21 cellular contexts compared by ENCODE assay signal in the genomic region with DNA sequence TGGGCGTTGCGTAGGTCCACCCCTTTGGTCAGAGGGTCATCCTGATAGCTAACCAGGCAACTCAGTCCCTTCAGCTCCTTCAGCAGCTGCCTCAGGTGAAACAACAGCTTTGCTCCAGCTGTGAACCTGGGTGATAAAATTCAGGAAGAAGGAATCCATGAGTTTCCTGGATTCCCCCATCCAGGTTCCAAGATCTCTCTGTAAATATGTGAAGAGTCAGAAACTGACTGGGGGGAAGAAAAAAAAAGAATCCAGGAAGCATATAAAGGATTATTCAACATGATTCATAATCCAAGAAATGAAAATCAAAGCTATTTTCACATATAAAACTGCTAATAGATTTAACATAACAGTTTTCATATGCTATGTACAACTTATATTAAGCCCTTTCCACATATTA. TPM values are rescaled to one million over a fixed set of nuclear protein-coding genes. Genes with fewer than 3 reads are reported as not detected.
DNase-seq lines count a peak whose midpoint lies in the region; ATAC-seq and TF ChIP-seq lines count a peak whose summit lies in the region.
"Had no signal": no experiment of that assay in that cellular context is flagged by ENCODE, and none has a peak within 500 bp of the region (broad histone marks: within the 10 kb centered on the region; RNA-seq: fewer than 3 reads in every experiment).

No MANE protein-coding gene starts in this region.

- H2BK5ac ChIP-seq in trophoblast cell (ENCODE audit: low read depth, low read length, poor library complexity) = no peak overlapping the region

- no CpG with 5 or more reads among the region's 2 CpGs for WGBS in trophoblast cell (ENCODE audit: extremely low coverage, insufficient coverage, insufficient read length)

- intact Hi-C loops in PC-3 (cut with micrococcal nuclease) = no loop called here
- intact Hi-C loops in PC-9 (cut with micrococcal nuclease; ENCODE audit: unreplicated experiment) = no loop called here
- intact Hi-C loops in CD8-positive, alpha-beta T cell (cut with DNase I, micrococcal nuclease) = no loop called here

- no peak overlapping the region for H3K4me3 Mint-ChIP-seq in endothelial cell (ENCODE audit: unreplicated experiment)
- H3K4me3 Mint-ChIP-seq in CD8-positive, alpha-beta T cell = no peak overlapping the region
- H3K4me3 Mint-ChIP-seq: CD4-positive, alpha-beta memory T cell; GM23338; H9 had no signal

- H4K8ac ChIP-seq in trophoblast cell (ENCODE audit: low read depth, low read length) = no peak overlapping the region

- H2BK12ac ChIP-seq in trophoblast cell (ENCODE audit: low read length) = no peak overlapping the region

- peaks cover 29% of the 10 kb centered on the region for H3K4me1 ChIP-seq in PC-3 (ENCODE audit: insufficient read depth, low read length)
- peaks cover 21% of the 10 kb centered on the region for H3K4me1 ChIP-seq in PC-9 (replicated peaks; ENCODE audit: insufficient read depth)
- peaks cover 5% of the 10 kb centered on the region in 2 experiments for H3K4me1 ChIP-seq in trophoblast cell (ENCODE audit: control insufficient read depth in 1 of 2, insufficient read depth in 2 of 2, low read length in 2 of 2)
- no peaks in the 10 kb centered on the region for H3K4me1 ChIP-seq in CD8-positive, alpha-beta T cell (ENCODE audit: insufficient read depth, low read length)
- H3K4me1 ChIP-seq: Caco-2 had no signal

- H3K27me3 ChIP-seq in PC-3 (ENCODE audit: low read length) (no peaks in the 10 kb centered on the region), PC-9 (ENCODE audit: insufficient read depth, low read depth) (no peaks in the 10 kb centered on the region), trophoblast cell (ENCODE audit: insufficient read depth, low read length) (no peaks in the 10 kb centered on the region)
- no peaks in the 10 kb centered on the region for H3K27me3 ChIP-seq in CD8-positive, alpha-beta T cell (ENCODE audit: insufficient read depth, low read length)

- H3K36me3 ChIP-seq in PC-3 (ENCODE audit: low read depth, low read length) (peaks cover 30% of the 10 kb centered on the region), PC-9 (ENCODE audit: low read depth) (peaks cover 11% of the 10 kb centered on the region; the same call in 1 of the 2 replicates), trophoblast cell (ENCODE audit: control insufficient read depth in 1 of 2, insufficient read depth in 2 of 2, low read length in 2 of 2) (peaks cover 56 to 65% of the 10 kb centered on the region in 2 experiments)
- H3K36me3 ChIP-seq in CD8-positive, alpha-beta T cell (ENCODE audit: insufficient read depth, low read length) = peaks cover 57% of the 10 kb centered on the region

- no peaks in the 10 kb centered on the region for H3K27me3 Mint-ChIP-seq in endothelial cell (ENCODE audit: unreplicated experiment)
- H3K27me3 Mint-ChIP-seq in CD8-positive, alpha-beta T cell (ENCODE audit: low read depth) = no peaks in the 10 kb centered on the region
- H3K27me3 Mint-ChIP-seq: CD4-positive, alpha-beta memory T cell had no signal

- H3K36me3 Mint-ChIP-seq in endothelial cell (ENCODE audit: low read depth, unreplicated experiment) = peaks cover 49% of the 10 kb centered on the region
- H3K36me3 Mint-ChIP-seq in CD8-positive, alpha-beta T cell = peaks cover 85% of the 10 kb centered on the region

- H2AK5ac ChIP-seq in trophoblast cell (ENCODE audit: low read length) = no peak overlapping the region

- H3K9ac ChIP-seq in PC-3 (ENCODE audit: low read length) (peak overlapping the region; percentile 59), trophoblast cell (ENCODE audit: low read length) (no peak overlapping the region)

- H3K23ac ChIP-seq in trophoblast cell (ENCODE audit: low read length) = no peak overlapping the region

- H3K79me1 ChIP-seq in trophoblast cell (ENCODE audit: low read length) = peaks cover 5% of the 10 kb centered on the region

- H3K9me2 ChIP-seq in PC-3 (replicated peaks; ENCODE audit: low read length) = no peaks in the 10 kb centered on the region
- H3K9me2 ChIP-seq in PC-9 (ENCODE audit: insufficient read depth) = no peaks in the 10 kb centered on the region

- no peak overlapping the region for H2AFZ ChIP-seq in PC-3 (ENCODE audit: low read length)
- no peak overlapping the region for H2AFZ ChIP-seq in PC-9
- no peak overlapping the region for H2AFZ ChIP-seq in trophoblast cell (ENCODE audit: insufficient read depth, low read length, poor library complexity)
- H2AFZ ChIP-seq: GM23338 had no signal

- no peaks in the 10 kb centered on the region for H3K9me3 Mint-ChIP-seq in endothelial cell (ENCODE audit: unreplicated experiment)
- H3K9me3 Mint-ChIP-seq in CD8-positive, alpha-beta T cell = no peaks in the 10 kb centered on the region
- H3K9me3 Mint-ChIP-seq: CD4-positive, alpha-beta memory T cell; GM23338; H9 had no signal

- H3K79me2 ChIP-seq in PC-3 (ENCODE audit: low read length) (no peaks in the 10 kb centered on the region), PC-9 (ENCODE audit: low read depth) (no peaks in the 10 kb centered on the region), trophoblast cell (ENCODE audit: control insufficient read depth, insufficient read depth, low read length, poor library complexity) (no peaks in the 10 kb centered on the region)

- peaks cover 13% of the 10 kb centered on the region for H3K4me1 Mint-ChIP-seq in endothelial cell (ENCODE audit: unreplicated experiment)
- peaks cover 3% of the 10 kb centered on the region for H3K4me1 Mint-ChIP-seq in CD8-positive, alpha-beta T cell (ENCODE audit: low read depth)
- H3K4me1 Mint-ChIP-seq: GM23338, H9 had no signal

- H4K12ac ChIP-seq in trophoblast cell (ENCODE audit: low read depth, low read length) = no peak overlapping the region

- peak overlapping the region; percentile 78 for H3K27ac Mint-ChIP-seq in endothelial cell (ENCODE audit: unreplicated experiment)
- H3K27ac Mint-ChIP-seq in CD8-positive, alpha-beta T cell = no peak overlapping the region
- H3K27ac Mint-ChIP-seq: GM23338, H9 had no signal

- ATAC-seq in PC-3 = peak; percentile 73
- no peak for ATAC-seq in HG02840 (IDR thresholded peaks at IDR 0.05; ENCODE audit: low FRiP score, unreplicated experiment)
- ATAC-seq in GM21367 (IDR thresholded peaks at IDR 0.05; ENCODE audit: unreplicated experiment) = no peak
- ATAC-seq in CD8-positive, alpha-beta T cell = no peak
- ATAC-seq: GM12878, GM23338, HCT116 had no signal

- no peaks in the 10 kb centered on the region for H4K20me1 ChIP-seq in PC-3 (ENCODE audit: low read length)
- H4K20me1 ChIP-seq in PC-9 (ENCODE audit: insufficient read depth) = no peaks in the 10 kb centered on the region

- H3F3A ChIP-seq in PC-3 (ENCODE audit: low read length, unreplicated experiment) (peaks cover 4% of the 10 kb centered on the region), PC-9 (ENCODE audit: insufficient read depth, low read depth) (peaks cover 28% of the 10 kb centered on the region)

- no peaks in the 10 kb centered on the region for H3K9me3 ChIP-seq in PC-3 (ENCODE audit: low read length)
- no peaks in the 10 kb centered on the region for H3K9me3 ChIP-seq in PC-9 (ENCODE audit: insufficient read depth, low read depth)
- peaks cover 1% of the 10 kb centered on the region for H3K9me3 ChIP-seq in trophoblast cell (ENCODE audit: insufficient read depth, low read depth, low read length)
- H3K9me3 ChIP-seq in CD8-positive, alpha-beta T cell (ENCODE audit: low read length) = no peaks in the 10 kb centered on the region
- H3K9me3 ChIP-seq: Caco-2 had no signal

- peak overlapping the region; percentile 39; the same call in 1 of the 2 replicates for H3K4me3 ChIP-seq in PC-3 (ENCODE audit: low read length)
- H3K4me3 ChIP-seq in PC-9 = no peak overlapping the region
- H3K4me3 ChIP-seq in trophoblast cell (ENCODE audit: low read depth, low read length) = no peak overlapping the region
- no peak overlapping the region for H3K4me3 ChIP-seq in CD8-positive, alpha-beta T cell (ENCODE audit: low read depth, low read length)
- H3K4me3 ChIP-seq: GM12878, GM23338 had no signal

- H3K4ac ChIP-seq in trophoblast cell (ENCODE audit: low read depth, low read length) = no peak overlapping the region

- BruUV-seq in PC-3 (replicated peaks; lab: Mats Ljungman, UMichigan) (no TSS peak), PC-9 (replicated peaks; lab: Mats Ljungman, UMichigan) (no TSS peak)

- H3K14ac ChIP-seq in trophoblast cell (ENCODE audit: low read length) = no peak overlapping the region

- POLR2A ChIA-PET in PC-3 (lab: Charles Lee; ENCODE audit: unreplicated experiment) = interaction anchor here (0.6 to 1.0 kb wide), 4 partner anchors 9 to 157 kb away, joined by 3 to 13 read pairs (median 4); a partner anchor contains a TSS
- POLR2A ChIA-PET in PC-9 (lab: Charles Lee; ENCODE audit: unreplicated experiment) = interaction anchor here (0.5 to 1.4 kb wide), 2 partner anchors 9 to 15 kb away, joined by 8 to 22 read pairs; a partner anchor contains a TSS
- POLR2A ChIA-PET in CD8-positive, alpha-beta T cell (lab: Charles Lee) = interaction anchor here (1.1 to 1.6 kb wide), 2 partner anchors 9 to 12 kb away, joined by 4 to 5 read pairs; a partner anchor contains a TSS

- H4K91ac ChIP-seq in trophoblast cell (ENCODE audit: low read depth, low read length) = no peak overlapping the region

- DNase-seq in PC-3 = peak; percentile 76
- DNase-seq in PC-9 = no peak
- DNase-seq in endothelial cell (ENCODE audit: low spot score) = no peak
- peak in 1 of 2 donors; percentile 37 for DNase-seq in trophoblast cell
- no peak for DNase-seq in CD8-positive, alpha-beta T cell
- DNase-seq: C1 segment of cervical spinal cord; Caco-2; CD4-positive, alpha-beta memory T cell; DMS153; EL; GDM1; H9 had no signal

- peak overlapping the region; percentile 94 for H3K27ac ChIP-seq in PC-3 (ENCODE audit: low read length)
- H3K27ac ChIP-seq in PC-9 = peak overlapping the region; percentile 66
- peak overlapping the region; percentile 82 for H3K27ac ChIP-seq in trophoblast cell (ENCODE audit: low read depth, low read length)
- no peak overlapping the region for H3K27ac ChIP-seq in CD8-positive, alpha-beta T cell (ENCODE audit: low read depth, low read length)

- peak overlapping the region; percentile 71 for H3K4me2 ChIP-seq in PC-3 (ENCODE audit: low read length)
- peak overlapping the region; percentile 50 for H3K4me2 ChIP-seq in PC-9
- no peak overlapping the region for H3K4me2 ChIP-seq in trophoblast cell (ENCODE audit: low read length)
- H3K4me2 ChIP-seq: GM23338 had no signal

- H3K18ac ChIP-seq in trophoblast cell (ENCODE audit: low read length) = no peak overlapping the region

- H2BK120ac ChIP-seq in trophoblast cell (ENCODE audit: insufficient read depth, low read length, poor library complexity) = no peak overlapping the region

- TF ChIP-seq CTCF in PC-3 (conservative IDR thresholded peaks at IDR 0.05; ENCODE audit: low read depth, low read length) (no peak), PC-9 (conservative IDR thresholded peaks at IDR 0.05) (no peak), endothelial cell (IDR thresholded peaks at IDR 0.05; ENCODE audit: unreplicated experiment) (no peak)
- TF ChIP-seq CTCF in CD8-positive, alpha-beta T cell (IDR thresholded peaks at IDR 0.05) = no peak

- CTCF ChIA-PET in PC-3 (lab: Charles Lee) = interaction anchor here (0.6 to 1.0 kb wide), 3 partner anchors 9 to 113 kb away, joined by 3 read pairs; a partner anchor contains a TSS
- CTCF ChIA-PET in PC-9 (lab: Charles Lee) = no interaction called here
- CTCF ChIA-PET in CD8-positive, alpha-beta T cell (lab: Charles Lee) = interaction anchor here (1.0 to 1.5 kb wide), 2 partner anchors 10 to 113 kb away, joined by 3 read pairs; no protein-coding TSS in a partner anchor

RNA-seq across cellular contexts. Expression of a gene that starts 8.6 kb away (rescaled TPM):
- total RNA-seq in PC-3 (2014; rRNA removed) (68.8 and 73.1 TPM in 2 replicates), PC-9 (2021) (76.6 and 80.8 TPM in 2 replicates), endothelial cell (ENCODE audit: unreplicated experiment) (97.3 TPM)
- polyA plus RNA-seq in trophoblast cell (2013) = 51.2 and 51.9 TPM in 2 replicates
- 10 to 100 TPM; 71.8 to 81.9 TPM for total RNA-seq in CD8-positive, alpha-beta T cell

RNA-seq across cellular contexts. Expression of a gene that starts 11.3 kb away (rescaled TPM):
- total RNA-seq in PC-3 (2014; rRNA removed) = not detected in 2 replicates
- not detected in 2 replicates for total RNA-seq in PC-9 (2021)
- total RNA-seq in endothelial cell (ENCODE audit: unreplicated experiment) = not detected
- not detected in 2 replicates for polyA plus RNA-seq in trophoblast cell (2013)
- total RNA-seq in CD8-positive, alpha-beta T cell = not detected
- total RNA-seq: A172; A673; CD4-positive, alpha-beta memory T cell; GM23338; H4; H9 had no signal
- polyA plus RNA-seq: BJ; CD4-positive, alpha-beta memory T cell; GM23338 had no signal

RNA-seq across cellular contexts. Expression of a gene that starts 12.6 kb away (rescaled TPM):
- 17.5 and 18.2 TPM in 2 replicates for total RNA-seq in PC-3 (2014; rRNA removed)
- 2.9 and 3.0 TPM in 2 replicates for total RNA-seq in PC-9 (2021)
- 0.80 TPM for total RNA-seq in endothelial cell (ENCODE audit: unreplicated experiment)
- 0.40 and 0.48 TPM in 2 replicates for polyA plus RNA-seq in trophoblast cell (2013)
- total RNA-seq in CD8-positive, alpha-beta T cell = 10 to 100 TPM; 21.3 to 26.7 TPM
- total RNA-seq: A172, A673, H4 had no signal

RNA-seq across cellular contexts. Expression of a gene that starts 17.5 kb away (rescaled TPM):
- total RNA-seq in PC-3 (2014; rRNA removed) (15.3 and 27.1 TPM in 2 replicates), PC-9 (2021) (78.1 and 82.8 TPM in 2 replicates), endothelial cell (ENCODE audit: unreplicated experiment) (55.7 TPM)
- 15.4 and 16.2 TPM in 2 replicates for polyA plus RNA-seq in trophoblast cell (2013)
- 100 to 1,000 TPM; 111 to 113 TPM for total RNA-seq in CD8-positive, alpha-beta T cell

RNA-seq across cellular contexts. Expression of a gene that starts 35.5 kb away (rescaled TPM):
- 109 and 162 TPM in 2 replicates for total RNA-seq in PC-3 (2014; rRNA removed)
- 78.2 and 82.1 TPM in 2 replicates for total RNA-seq in PC-9 (2021)
- total RNA-seq in endothelial cell (ENCODE audit: unreplicated experiment) = 203 TPM
- 217 TPM in 2 replicates for polyA plus RNA-seq in trophoblast cell (2013)
- total RNA-seq in CD8-positive, alpha-beta T cell = 10 to 100 TPM; 23.5 to 33.9 TPM
